In the genomic region with DNA sequence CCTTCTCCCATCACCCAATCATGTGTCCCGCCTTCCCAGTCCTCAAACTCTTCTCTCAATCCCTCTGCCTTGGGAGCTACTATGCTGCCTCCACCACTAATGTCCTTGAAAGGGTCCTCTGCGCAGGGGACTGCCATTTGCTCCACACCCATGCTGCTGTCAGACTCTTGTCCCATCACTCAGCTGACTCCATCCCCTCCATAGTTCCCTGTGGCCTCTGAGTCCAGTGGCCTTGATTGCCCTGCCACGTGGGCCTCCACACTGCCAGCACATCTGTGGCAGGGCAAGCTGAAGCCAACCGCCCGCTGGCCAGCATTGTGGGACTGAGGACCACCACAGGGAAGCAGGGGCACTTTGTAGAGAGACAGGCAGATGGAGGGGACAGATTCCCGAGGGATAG, we compare ENCODE assay signal across 20 cellular contexts. TPM values are rescaled to one million over a fixed set of nuclear protein-coding genes. Genes with fewer than 3 reads are reported as not detected.
A peak's percentile ranks its signal among the peaks of the same experiment; 100 is the strongest.
DNase-seq lines count a peak whose midpoint lies in the region; ATAC-seq, FAIRE-seq and TF ChIP-seq lines count a peak whose summit lies in the region.
"Had no signal": no experiment of that assay in that cellular context is flagged by ENCODE, and none has a peak within 500 bp of the region (broad histone marks: within the 10 kb centered on the region; RNA-seq: fewer than 3 reads in every experiment).

No MANE protein-coding gene starts in this region.

- DNase-seq in Caco-2 (no peak), astrocyte (ENCODE audit: low read depth) (no peak), left ventricle myocardium inferior (peak; percentile 73), mucosa of descending colon (no peak), thyroid gland (no peak)
- no peak for DNase-seq in effector CD8-positive, alpha-beta T cell (lab: John Stamatoyannopoulos, UW)
- DNase-seq: HCEC 1CT, NCI-H1417, NCI-H187, NCI-H2107, NCI-H510A, NCI-H774, SIG-M5 had no signal

- H3K4me2 ChIP-seq in astrocyte (ENCODE audit: low read length): no peak overlapping the region
- H3K4me2 ChIP-seq: KMS-11 had no signal

- no peak for TF ChIP-seq CTCF in Caco-2 (IDR thresholded peaks at IDR 0.05; ENCODE audit: insufficient read depth in 1 of 2, low read depth in 1 of 2, low read length in 1 of 2, severe bottlenecking in 1 of 2, unreplicated experiment in 1 of 2)
- TF ChIP-seq CTCF in astrocyte (IDR thresholded peaks at IDR 0.05; ENCODE audit: insufficient read depth, low read depth, low read length): no peak
- no peak for TF ChIP-seq CTCF in left ventricle myocardium inferior (IDR thresholded peaks at IDR 0.05; ENCODE audit: borderline replicate concordance)
- no peak for TF ChIP-seq CTCF in mucosa of descending colon (IDR thresholded peaks at IDR 0.05)
- no peak for TF ChIP-seq CTCF in thyroid gland (IDR thresholded peaks at IDR 0.05)

- H3K27me3 ChIP-seq in Caco-2 (replicated peaks; ENCODE audit: control insufficient read depth, insufficient read depth, low read length) (no peaks in the 10 kb centered on the region), astrocyte (ENCODE audit: insufficient read depth, low read length) (peaks cover 17% of the 10 kb centered on the region), left ventricle myocardium inferior (ENCODE audit: low read depth) (peaks cover 11% of the 10 kb centered on the region), thyroid gland (no peaks in the 10 kb centered on the region)

- H3K9me3 Mint-ChIP-seq in Caco-2 (ENCODE audit: unreplicated experiment) (no peaks in the 10 kb centered on the region), astrocyte (ENCODE audit: unreplicated experiment) (no peaks in the 10 kb centered on the region)

- ATAC-seq in mucosa of descending colon (peak; percentile 3), GM18520 (IDR thresholded peaks at IDR 0.05; ENCODE audit: unreplicated experiment) (no peak), HG03159 (IDR thresholded peaks at IDR 0.05; ENCODE audit: unreplicated experiment) (no peak)

- H3K27me3 Mint-ChIP-seq in Caco-2 (ENCODE audit: insufficient read depth, unreplicated experiment): no peaks in the 10 kb centered on the region
- H3K27me3 Mint-ChIP-seq in astrocyte (ENCODE audit: low read depth, unreplicated experiment): peaks cover 30% of the 10 kb centered on the region

- no peaks in the 10 kb centered on the region for H3K79me2 ChIP-seq in astrocyte (ENCODE audit: insufficient read depth, low read length)

- intact Hi-C loops in Caco-2 (cut with micrococcal nuclease; ENCODE audit: unreplicated experiment): no loop called here
- intact Hi-C loops in left ventricle myocardium inferior (cut with micrococcal nuclease): no loop called here
- intact Hi-C loops in mucosa of descending colon (cut with DNase I, micrococcal nuclease): no loop called here
- intact Hi-C loops in thyroid gland (cut with DNase I): no loop called here

- H3K4me3 Mint-ChIP-seq in Caco-2 (ENCODE audit: unreplicated experiment): no peak overlapping the region
- no peak overlapping the region for H3K4me3 Mint-ChIP-seq in astrocyte (ENCODE audit: unreplicated experiment)
- H3K4me3 Mint-ChIP-seq: B cell had no signal

- H3K36me3 ChIP-seq in Caco-2 (ENCODE audit: control insufficient read depth, insufficient read depth, low read length) (peaks cover 6% of the 10 kb centered on the region; the same call in 1 of the 2 replicates), astrocyte (ENCODE audit: insufficient read depth, low read length) (no peaks in the 10 kb centered on the region), left ventricle myocardium inferior (peaks cover 24% of the 10 kb centered on the region), mucosa of descending colon (ENCODE audit: low read depth) (no peaks in the 10 kb centered on the region), thyroid gland (no peaks in the 10 kb centered on the region)

- no peak overlapping the region for H3K9ac ChIP-seq in astrocyte (ENCODE audit: low read length)
- H3K9ac ChIP-seq: KMS-11 had no signal

- POLR2A ChIA-PET in Caco-2 (lab: Charles Lee): no interaction called here

- BruUV-seq in Caco-2 (replicated peaks; lab: Mats Ljungman, UMichigan): no TSS peak

- H3K4me3 ChIP-seq in Caco-2 (ENCODE audit: low read depth, low read length): no peak overlapping the region
- no peak overlapping the region for H3K4me3 ChIP-seq in astrocyte (ENCODE audit: insufficient read depth, low read depth, low read length)
- peak overlapping the region; percentile 74 for H3K4me3 ChIP-seq in left ventricle myocardium inferior
- H3K4me3 ChIP-seq in mucosa of descending colon: no peak overlapping the region
- H3K4me3 ChIP-seq in thyroid gland (replicated peaks in 1 of 3): no peak overlapping the region

- TF ChIP-seq POLR2A in thyroid gland (IDR thresholded peaks at IDR 0.05): no peak

- CTCF ChIA-PET in Caco-2 (lab: Charles Lee): interaction anchor here (1.2 kb wide), 1 partner anchor 31 kb away, joined by 4 read pairs; no protein-coding TSS in a partner anchor

- H3K4me1 ChIP-seq in Caco-2 (peaks cover 43% of the 10 kb centered on the region), astrocyte (ENCODE audit: insufficient read depth, low read length) (peaks cover 18% of the 10 kb centered on the region), left ventricle myocardium inferior (peaks cover 47% of the 10 kb centered on the region), mucosa of descending colon (ENCODE audit: low read depth) (no peaks in the 10 kb centered on the region), thyroid gland (peaks cover 11 to 22% of the 10 kb centered on the region in 2 donors)

- H3K27ac ChIP-seq in astrocyte (ENCODE audit: low read depth, low read length) (no peak overlapping the region), left ventricle myocardium inferior (replicated peaks) (peak overlapping the region; percentile 95), thyroid gland (no peak overlapping the region)
- H3K27ac ChIP-seq: KMS-11 had no signal

- H3K4me1 Mint-ChIP-seq in Caco-2 (ENCODE audit: low read depth, unreplicated experiment) (peaks cover 36% of the 10 kb centered on the region), astrocyte (ENCODE audit: low read depth, unreplicated experiment) (peaks cover 16% of the 10 kb centered on the region)
- H3K4me1 Mint-ChIP-seq: B cell had no signal

- no peak overlapping the region for H2AFZ ChIP-seq in astrocyte (ENCODE audit: low read depth, low read length)

- H3K27ac Mint-ChIP-seq in Caco-2 (ENCODE audit: unreplicated experiment) (peak overlapping the region; percentile 40), astrocyte (ENCODE audit: unreplicated experiment) (peak overlapping the region; percentile 28)
- H3K27ac Mint-ChIP-seq: B cell had no signal

- no peaks in the 10 kb centered on the region for H4K20me1 ChIP-seq in astrocyte (ENCODE audit: insufficient read depth, low read length)

- H3K9me3 ChIP-seq in Caco-2 (no peaks in the 10 kb centered on the region), astrocyte (ENCODE audit: insufficient read depth, low read depth, low read length) (no peaks in the 10 kb centered on the region), left ventricle myocardium inferior (replicated peaks) (no peaks in the 10 kb centered on the region), mucosa of descending colon (no peaks in the 10 kb centered on the region), thyroid gland (no peaks in the 10 kb centered on the region)

- WGBS in thyroid gland, 2 donors: 93 to 99% methylated on average over 5 of the region's 6 CpGs

- no peak for FAIRE-seq in astrocyte (lab: Jason Lieb, UNC)
- FAIRE-seq: G401.6 had no signal

- H3K36me3 Mint-ChIP-seq in Caco-2 (ENCODE audit: insufficient read depth, unreplicated experiment) (peaks cover 36% of the 10 kb centered on the region), astrocyte (ENCODE audit: low read depth, unreplicated experiment) (no peaks in the 10 kb centered on the region)

RNA-seq across cellular contexts. Expression of a gene that starts 1.3 kb away (rescaled TPM):
- total RNA-seq in Caco-2 (2022) (5.9 and 7.3 TPM in 2 replicates), astrocyte (2.2 and 6.1 TPM in 2 replicates), left ventricle myocardium inferior (8,708 TPM), mucosa of descending colon (1 to 10 TPM in 2 of 3 donors, under 1 TPM in 1; 0.28 to 4.0 (median 2.0) TPM), thyroid gland (under 1 TPM in 1 of 4 donors, not detected in 3; 0.24 TPM)
- total RNA-seq: B cell, RPMI7951 had no signal

RNA-seq across cellular contexts. Expression of a gene that starts 20.3 kb away (rescaled TPM):
- total RNA-seq in Caco-2 (2022) (77.2 and 80.5 TPM in 2 replicates), astrocyte (0.29 and 1.2 TPM in 2 replicates), left ventricle myocardium inferior (2.0 TPM), mucosa of descending colon (100 to 1,000 TPM in 2 of 3 donors, 10 to 100 TPM in 1; 86.0 to 202 (median 130) TPM), thyroid gland (1 to 10 TPM; 2.9 to 7.4 (median 5.1) TPM)
- total RNA-seq: RPMI7951 had no signal

RNA-seq across cellular contexts. Expression of a gene that starts 42.7 kb away (rescaled TPM):
- not detected in 2 replicates for total RNA-seq in Caco-2 (2022)
- 3.0 and 3.2 TPM in 2 replicates for total RNA-seq in astrocyte
- total RNA-seq in left ventricle myocardium inferior: 44.2 TPM
- under 1 TPM; 0.13 to 0.64 (median 0.39) TPM for total RNA-seq in mucosa of descending colon
- not detected for total RNA-seq in thyroid gland
- total RNA-seq: A172, B cell had no signal

Comparison
In these comparisons a context has a peak if more than half of its experiments do, and no peak if none do; other contexts are left out.
1. RNA of a gene that starts 1.3 kb away (total RNA-seq): 8,708 TPM in left ventricle myocardium inferior (single experiment); 5.9 to 7.3 TPM in Caco-2, 2.2 to 6.1 TPM in astrocyte, 0.28 to 4.0 TPM in mucosa of descending colon and 0.24 TPM in thyroid gland; every median in the first group is over 1,000 times any median in the second.
2. RNA of a gene that starts 42.7 kb away (total RNA-seq): 44.2 TPM in left ventricle myocardium inferior (single experiment); 3.0 to 3.2 TPM in astrocyte, 0.13 to 0.64 TPM in mucosa of descending colon, not detected in Caco-2 and not detected in thyroid gland; every median in the first group is over 10 times any median in the second.